In the genomic region with DNA sequence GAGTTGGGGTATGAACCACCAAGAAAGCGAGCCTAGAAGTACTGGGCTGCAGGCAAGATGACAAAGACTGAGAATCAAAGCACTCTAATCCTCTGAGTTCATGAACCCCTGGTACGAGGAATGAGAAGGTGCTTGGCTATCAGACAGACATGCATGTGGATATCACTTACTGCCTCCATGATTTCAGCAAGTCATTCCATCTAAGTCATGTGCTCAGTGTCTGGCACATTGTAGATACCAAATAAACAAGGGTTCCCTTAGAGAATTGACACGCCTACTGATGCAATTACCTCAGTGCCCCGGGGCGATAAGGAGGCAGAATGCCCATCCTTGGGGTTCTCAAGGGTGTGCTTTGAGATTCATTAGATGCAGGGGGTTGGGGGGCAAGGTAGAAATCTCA, we compare ENCODE assay signal across 1 cellular context.
TF ChIP-seq lines count a peak whose summit lies in the region.

No MANE protein-coding gene starts in this region.

TF ChIP-seq in A549, 52 proteins besides CTCF, POLR2A, EP300 and RAD21 (continued from another document):
- TF ChIP-seq FOSL2 (IDR thresholded peaks at IDR 0.05) (no peak), FOSL2 (CRISPR knock-in tag; IDR thresholded peaks at IDR 0.05) (peak; percentile 69), BHLHE40 (IDR thresholded peaks at IDR 0.05; ENCODE audit: low read depth, low read length) (0 out of 2 replicates have a peak, but pooled peaks have one; percentile 5), GATA3 (IDR thresholded peaks at IDR 0.05; ENCODE audit: borderline replicate concordance) (peak; percentile 24; the same call in 1 of the 2 replicates), JUNB (IDR thresholded peaks at IDR 0.05) (0 out of 2 replicates have a peak, but pooled peaks have one; percentile 17), FOXS1 (CRISPR knock-in tag; IDR thresholded peaks at IDR 0.05) (0 out of 2 replicates have a peak, but pooled peaks have one; percentile 24), RARB (CRISPR knock-in tag; IDR thresholded peaks at IDR 0.05) (no peak), NPAS2 (CRISPR knock-in tag; IDR thresholded peaks at IDR 0.05; ENCODE audit: borderline replicate concordance) (no peak), MYC (IDR thresholded peaks at IDR 0.05; ENCODE audit: borderline replicate concordance, low read length) (no peak; the same call in 1 of the 2 replicates), ESRRA (IDR thresholded peaks at IDR 0.05; ENCODE audit: borderline replicate concordance, low read length) (no peak), SMC3 (IDR thresholded peaks at IDR 0.05) (no peak)
- TF ChIP-seq, protein P1, sequence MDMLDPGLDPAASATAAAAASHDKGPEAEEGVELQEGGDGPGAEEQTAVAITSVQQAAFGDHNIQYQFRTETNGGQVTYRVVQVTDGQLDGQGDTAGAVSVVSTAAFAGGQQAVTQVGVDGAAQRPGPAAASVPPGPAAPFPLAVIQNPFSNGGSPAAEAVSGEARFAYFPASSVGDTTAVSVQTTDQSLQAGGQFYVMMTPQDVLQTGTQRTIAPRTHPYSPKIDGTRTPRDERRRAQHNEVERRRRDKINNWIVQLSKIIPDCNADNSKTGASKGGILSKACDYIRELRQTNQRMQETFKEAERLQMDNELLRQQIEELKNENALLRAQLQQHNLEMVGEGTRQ (IDR thresholded peaks at IDR 0.05): peak; percentile 65; the same call in 1 of the 2 replicates
